ENCODE assay signal across 21 cellular contexts in the genomic region with DNA sequence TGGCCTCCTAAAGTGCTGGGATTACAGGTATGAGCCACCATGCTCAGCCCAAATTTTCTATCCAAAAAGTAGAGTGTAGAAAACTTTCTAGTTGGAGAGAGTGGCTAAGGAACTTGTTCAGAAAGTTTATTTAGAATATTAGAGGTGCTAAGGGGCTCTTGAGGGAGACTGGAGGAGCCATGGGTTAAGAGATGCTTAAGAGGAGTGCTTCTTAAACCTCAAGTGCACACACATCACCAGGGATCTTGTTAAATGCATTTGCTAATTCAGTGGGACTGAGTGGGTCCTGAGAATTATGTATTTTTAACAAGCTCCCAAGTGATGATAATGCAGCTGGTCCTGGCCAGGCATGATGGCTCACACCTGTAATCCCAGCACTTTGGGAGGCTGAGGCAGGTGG. TPM values are rescaled to one million over a fixed set of nuclear protein-coding genes. Genes with fewer than 3 reads are reported as not detected.
DNase-seq lines count a peak whose midpoint lies in the region; ATAC-seq and TF ChIP-seq lines count a peak whose summit lies in the region.
"Had no signal": no experiment of that assay in that cellular context is flagged by ENCODE, and none has a peak within 500 bp of the region (broad histone marks: within the 10 kb centered on the region; RNA-seq: fewer than 3 reads in every experiment).

No MANE protein-coding gene starts in this region.

- no peaks in the 10 kb centered on the region for H3K4me1 Mint-ChIP-seq in activated CD8-positive, alpha-beta memory T cell treated with anti-CD3 and anti-CD28 coated beads, Interleukin-2, amount 10 ng/mL, durations not matched to agents 7 days and 5 days
- H3K4me1 Mint-ChIP-seq: B cell; CD4-positive, CD25-positive, alpha-beta regulatory T cell; GM23338 had no signal

- intact Hi-C loops in left lung (cut with DNase I) (no loop called here), upper lobe of right lung (cut with DNase I) (no loop called here)

- H3K36me3 ChIP-seq in left lung (no peaks in the 10 kb centered on the region), upper lobe of right lung (no peaks in the 10 kb centered on the region)
- H3K36me3 ChIP-seq: BLaER1 had no signal

- H3K4me1 ChIP-seq in left lung: peaks cover 0 to 7% of the 10 kb centered on the region in 2 donors
- no peaks in the 10 kb centered on the region for H3K4me1 ChIP-seq in upper lobe of right lung
- H3K4me1 ChIP-seq: BLaER1 had no signal

- no peak for ATAC-seq in activated CD8-positive, alpha-beta memory T cell treated with anti-CD3 and anti-CD28 coated beads, Interleukin-2, amount 10 ng/mL, durations not matched to agents 7 days and 5 days
- ATAC-seq in left lung: peak; percentile 91
- peak; percentile 78 for ATAC-seq in upper lobe of right lung
- no peak for ATAC-seq in GM18907 (IDR thresholded peaks at IDR 0.05; ENCODE audit: unreplicated experiment)
- ATAC-seq: CD8-positive, alpha-beta T cell; GM12878; GM23338; HCT116 had no signal

- H3K27ac ChIP-seq in left lung: no peak overlapping the region
- H3K27ac ChIP-seq in upper lobe of right lung: no peak overlapping the region
- H3K27ac ChIP-seq: 22Rv1, BLaER1, C4-2B had no signal

- H3K27me3 ChIP-seq in left lung (peaks cover 8 to 13% of the 10 kb centered on the region in 2 donors), upper lobe of right lung (peaks cover 11% of the 10 kb centered on the region)
- H3K27me3 ChIP-seq: BLaER1 had no signal

- peak; percentile 22 for DNase-seq in activated CD8-positive, alpha-beta memory T cell treated with anti-CD3 and anti-CD28 coated beads, Interleukin-2, amount 10 ng/mL, durations not matched to agents 7 days and 5 days
- DNase-seq in activated CD8-positive, alpha-beta memory T cell treated with anti-CD3 and anti-CD28 coated beads, Interleukin-2, amount 50 U/mL, for 48 hours: no peak
- DNase-seq in NCI-H524 (lab: John Stamatoyannopoulos, UW): peak; percentile 17 to 32
- DNase-seq in left lung: no peak
- DNase-seq in upper lobe of right lung: no peak
- no peak for DNase-seq in NCI-H1105 treated with DMSO at 0.1 percent for 48 hours (lab: John Stamatoyannopoulos, UW)
- no peak for DNase-seq in DMS53 treated with DMSO at 0.1 percent for 48 hours (lab: John Stamatoyannopoulos, UW; ENCODE audit: unreplicated experiment)
- DNase-seq: Caco-2; CD4-positive, CD25-positive, alpha-beta regulatory T cell; CD8-positive, alpha-beta T cell; DMS 273 treated with DMSO at 0.1 percent for 48 hours; GDM1; H9 had no signal

- H3K27me3 Mint-ChIP-seq in activated CD8-positive, alpha-beta memory T cell treated with anti-CD3 and anti-CD28 coated beads, Interleukin-2, amount 10 ng/mL, durations not matched to agents 7 days and 5 days: peaks cover 10% of the 10 kb centered on the region

- H3K9me3 Mint-ChIP-seq in activated CD8-positive, alpha-beta memory T cell treated with anti-CD3 and anti-CD28 coated beads, Interleukin-2, amount 10 ng/mL, durations not matched to agents 7 days and 5 days (ENCODE audit: low read depth): no peaks in the 10 kb centered on the region
- H3K9me3 Mint-ChIP-seq: CD8-positive, alpha-beta T cell; GM23338; H9 had no signal

- no peak overlapping the region for H3K4me3 ChIP-seq in left lung
- no peak overlapping the region for H3K4me3 ChIP-seq in upper lobe of right lung
- H3K4me3 ChIP-seq: BLaER1, GM12878, GM23338 had no signal

- TF ChIP-seq CTCF in left lung (IDR thresholded peaks at IDR 0.05) (no peak), upper lobe of right lung (IDR thresholded peaks at IDR 0.05) (no peak)

- no peaks in the 10 kb centered on the region for H3K36me3 Mint-ChIP-seq in activated CD8-positive, alpha-beta memory T cell treated with anti-CD3 and anti-CD28 coated beads, Interleukin-2, amount 10 ng/mL, durations not matched to agents 7 days and 5 days
- H3K36me3 Mint-ChIP-seq: CD4-positive, CD25-positive, alpha-beta regulatory T cell; CD8-positive, alpha-beta T cell had no signal

- H3K9me3 ChIP-seq in left lung: no peaks in the 10 kb centered on the region
- no peaks in the 10 kb centered on the region for H3K9me3 ChIP-seq in upper lobe of right lung
- H3K9me3 ChIP-seq: BLaER1, Caco-2 had no signal

- no peak overlapping the region for H3K27ac Mint-ChIP-seq in activated CD8-positive, alpha-beta memory T cell treated with anti-CD3 and anti-CD28 coated beads, Interleukin-2, amount 10 ng/mL, durations not matched to agents 7 days and 5 days
- H3K27ac Mint-ChIP-seq: B cell; CD4-positive, CD25-positive, alpha-beta regulatory T cell; CD8-positive, alpha-beta T cell; GM23338; H9 had no signal

- CTCF ChIA-PET in activated CD8-positive, alpha-beta memory T cell treated with anti-CD3 and anti-CD28 coated beads, Interleukin-2, amount 10 ng/mL, durations not matched to agents 7 days and 5 days (lab: Charles Lee): interaction anchor here (1.9 kb wide), 1 partner anchor 453 kb away, joined by 4 read pairs; no protein-coding TSS in a partner anchor

- H3K4me3 Mint-ChIP-seq in activated CD8-positive, alpha-beta memory T cell treated with anti-CD3 and anti-CD28 coated beads, Interleukin-2, amount 10 ng/mL, durations not matched to agents 7 days and 5 days: no peak overlapping the region
- H3K4me3 Mint-ChIP-seq: B cell; CD4-positive, CD25-positive, alpha-beta regulatory T cell; CD8-positive, alpha-beta T cell; GM23338; H9 had no signal

RNA-seq across cellular contexts. Expression of a gene that starts 29.7 kb away (rescaled TPM):
- 10 to 100 TPM; 57.6 to 69.6 TPM for total RNA-seq in activated CD8-positive, alpha-beta memory T cell treated with anti-CD3 and anti-CD28 coated beads, Interleukin-2, amount 10 ng/mL, durations not matched to agents 7 days and 5 days
- total RNA-seq in left lung: 10 to 100 TPM; 62.1 to 65.3 TPM
- total RNA-seq in upper lobe of right lung: 65.2 TPM

RNA-seq across cellular contexts. Expression of a gene that starts 33.5 kb away (rescaled TPM):
- 10 to 100 TPM; 15.7 to 22.3 TPM for total RNA-seq in activated CD8-positive, alpha-beta memory T cell treated with anti-CD3 and anti-CD28 coated beads, Interleukin-2, amount 10 ng/mL, durations not matched to agents 7 days and 5 days
- total RNA-seq in left lung: 10 to 100 TPM; 21.8 to 27.0 TPM
- total RNA-seq in upper lobe of right lung: 25.9 TPM

Comparison
In these comparisons a context has a peak if more than half of its experiments do, and no peak if none do; other contexts are left out.
1. DNase-seq: peak in activated CD8-positive, alpha-beta memory T cell treated with anti-CD3 and anti-CD28 coated beads, Interleukin-2, amount 10 ng/mL, durations not matched to agents 7 days and 5 days (single experiment) and NCI-H524 (2 of 2); none in activated CD8-positive, alpha-beta memory T cell treated with anti-CD3 and anti-CD28 coated beads, Interleukin-2, amount 50 U/mL, for 48 hours (single experiment), left lung (0 of 2), upper lobe of right lung (single experiment), NCI-H1105 treated with DMSO at 0.1 percent for 48 hours (single experiment) and DMS53 treated with DMSO at 0.1 percent for 48 hours (single experiment).
2. ATAC-seq: peak in left lung (single experiment) and upper lobe of right lung (single experiment); none in activated CD8-positive, alpha-beta memory T cell treated with anti-CD3 and anti-CD28 coated beads, Interleukin-2, amount 10 ng/mL, durations not matched to agents 7 days and 5 days (single experiment) and GM18907 (single experiment).